Comparison of ENCODE assay signal across 9 cellular contexts in genomic region chr11:1863352-1864215, GRCh38. TPM values are rescaled to one million over a fixed set of nuclear protein-coding genes. Genes with fewer than 3 reads are reported as not detected.
DNase-seq lines count a peak whose midpoint lies in the region; ATAC-seq and TF ChIP-seq lines count a peak whose summit lies in the region.
"Had no signal": no experiment of that assay in that cellular context is flagged by ENCODE, and none has a peak within 500 bp of the region (broad histone marks: within the 10 kb centered on the region; RNA-seq: fewer than 3 reads in every experiment).

No MANE protein-coding gene starts in this region.

- peak overlapping the region; percentile 62 for H3K27ac ChIP-seq in brain microvascular endothelial cell

- peak; percentile 97 for DNase-seq in AG08395 (ENCODE audit: low spot score)
- DNase-seq in HT-29 (ENCODE audit: low spot score): peak; percentile 75
- DNase-seq in brain microvascular endothelial cell: peak; percentile 85
- DNase-seq in islet precursor cell: peak; percentile 91
- peak; percentile 79 for DNase-seq in skeletal muscle cell (ENCODE audit: low read depth)
- no peak for DNase-seq in activated T-cell treated with anti-CD3 and anti-CD28 coated beads, Interleukin-2, amount 50 U/mL, for 72 hours
- no peak for DNase-seq in DMS79 (lab: John Stamatoyannopoulos, UW)
- DNase-seq in NCI-H2107 treated with DMSO at 0.1 percent for 48 hours (lab: John Stamatoyannopoulos, UW; ENCODE audit: unreplicated experiment): no peak

- H3K4me3 ChIP-seq in brain microvascular endothelial cell (ENCODE audit: low read depth, low read length): no peak overlapping the region
- no peak overlapping the region for H3K4me3 ChIP-seq in skeletal muscle cell (ENCODE audit: low read depth, low read length)

- no peaks in the 10 kb centered on the region for H3K4me1 Mint-ChIP-seq in activated T-cell treated with anti-CD3 and anti-CD28 coated beads, Interleukin-2, amount 50 U/mL, for 72 hours (ENCODE audit: low read depth)

- in situ Hi-C loops in brain microvascular endothelial cell (cut with HindIII; ENCODE audit: low pct_ligation_motif_present, low sequenced_read_pairs): no loop called here

- no peaks in the 10 kb centered on the region for H3K36me3 ChIP-seq in brain microvascular endothelial cell (replicated peaks)

- no peak overlapping the region for H3K4me3 Mint-ChIP-seq in activated T-cell treated with anti-CD3 and anti-CD28 coated beads, Interleukin-2, amount 50 U/mL, for 72 hours
- H3K4me3 Mint-ChIP-seq: activated naive CD4-positive, alpha-beta T cell treated with anti-CD3 and anti-CD28 coated beads, Interleukin-2, amount 50 U/mL, for 24 hours had no signal

- no peaks in the 10 kb centered on the region for H3K27me3 ChIP-seq in brain microvascular endothelial cell (replicated peaks)

- no peaks in the 10 kb centered on the region for H3K9me3 Mint-ChIP-seq in activated T-cell treated with anti-CD3 and anti-CD28 coated beads, Interleukin-2, amount 50 U/mL, for 72 hours
- H3K9me3 Mint-ChIP-seq: activated naive CD4-positive, alpha-beta T cell treated with anti-CD3 and anti-CD28 coated beads, Interleukin-2, amount 50 U/mL, for 24 hours had no signal

- ATAC-seq in activated T-cell treated with anti-CD3 and anti-CD28 coated beads, Interleukin-2, amount 50 U/mL, for 72 hours (replicated peaks in 1 of 2): no peak

- H3K36me3 Mint-ChIP-seq in activated T-cell treated with anti-CD3 and anti-CD28 coated beads, Interleukin-2, amount 50 U/mL, for 72 hours (ENCODE audit: insufficient read depth in 2 of 2): no peaks in the 10 kb centered on the region
- H3K36me3 Mint-ChIP-seq: activated naive CD4-positive, alpha-beta T cell treated with anti-CD3 and anti-CD28 coated beads, Interleukin-2, amount 50 U/mL, for 24 hours had no signal

- H3K27me3 Mint-ChIP-seq in activated T-cell treated with anti-CD3 and anti-CD28 coated beads, Interleukin-2, amount 50 U/mL, for 72 hours (ENCODE audit: low read depth): no peaks in the 10 kb centered on the region
- H3K27me3 Mint-ChIP-seq: activated naive CD4-positive, alpha-beta T cell treated with anti-CD3 and anti-CD28 coated beads, Interleukin-2, amount 50 U/mL, for 24 hours had no signal

- H3K27ac Mint-ChIP-seq in activated T-cell treated with anti-CD3 and anti-CD28 coated beads, Interleukin-2, amount 50 U/mL, for 72 hours: no peak overlapping the region
- H3K27ac Mint-ChIP-seq: activated naive CD4-positive, alpha-beta T cell treated with anti-CD3 and anti-CD28 coated beads, Interleukin-2, amount 50 U/mL, for 24 hours had no signal

- no peak for TF ChIP-seq CTCF in brain microvascular endothelial cell (IDR thresholded peaks at IDR 0.05; ENCODE audit: low read depth, low read length, missing control alignments)

RNA-seq across cellular contexts. Expression of gene LSP1, which starts 10.7 kb away (rescaled TPM):
- total RNA-seq in HT-29 (2014; rRNA removed; shearing (Covaris generic)): 0.05 and 0.60 TPM in 2 replicates
- total RNA-seq in activated T-cell treated with anti-CD3 and anti-CD28 coated beads, Interleukin-2, amount 50 U/mL, for 72 hours: 100 to 1,000 TPM; 301 to 312 TPM

RNA-seq across cellular contexts. Expression of gene TNNI2, which starts 24.8 kb away (rescaled TPM):
- 4.6 and 17.2 TPM in 2 replicates for total RNA-seq in HT-29 (2014; rRNA removed; shearing (Covaris generic))
- total RNA-seq in activated T-cell treated with anti-CD3 and anti-CD28 coated beads, Interleukin-2, amount 50 U/mL, for 72 hours: 1 to 10 TPM; 1.2 TPM

RNA-seq across cellular contexts. Expression of gene PRR33, which starts 28.1 kb away (rescaled TPM):
- total RNA-seq in HT-29 (2014; rRNA removed; shearing (Covaris generic)): not detected in 2 replicates
- not detected for total RNA-seq in activated T-cell treated with anti-CD3 and anti-CD28 coated beads, Interleukin-2, amount 50 U/mL, for 72 hours

RNA-seq across cellular contexts. Expression of gene SYT8, which starts 28.8 kb away (rescaled TPM):
- 59.9 and 63.4 TPM in 2 replicates for total RNA-seq in HT-29 (2014; rRNA removed; shearing (Covaris generic))
- not detected for total RNA-seq in activated T-cell treated with anti-CD3 and anti-CD28 coated beads, Interleukin-2, amount 50 U/mL, for 72 hours

RNA-seq across cellular contexts. Expression of gene TNNT3, which starts 55.9 kb away (rescaled TPM):
- 0.23 TPM in 1 of 2 replicates, not detected in the other for total RNA-seq in HT-29 (2014; rRNA removed; shearing (Covaris generic))
- total RNA-seq in activated T-cell treated with anti-CD3 and anti-CD28 coated beads, Interleukin-2, amount 50 U/mL, for 72 hours: 10 to 100 TPM in 1 of 2 donors, 1 to 10 TPM in 1; 5.6 to 15.5 TPM

Comparison
In these comparisons a context has a peak if more than half of its experiments do, and no peak if none do; other contexts are left out.
1. DNase-seq: peak in AG08395 (single experiment), HT-29 (single experiment), brain microvascular endothelial cell (single experiment), islet precursor cell (single experiment) and skeletal muscle cell (single experiment); none in activated T-cell treated with anti-CD3 and anti-CD28 coated beads, Interleukin-2, amount 50 U/mL, for 72 hours (0 of 2), DMS79 (single experiment) and NCI-H2107 treated with DMSO at 0.1 percent for 48 hours (single experiment).
2. RNA of gene LSP1, which starts 10.7 kb away (total RNA-seq): 301 to 312 TPM in activated T-cell treated with anti-CD3 and anti-CD28 coated beads, Interleukin-2, amount 50 U/mL, for 72 hours; 0.05 to 0.60 TPM in HT-29; every median in the first group is over 100 times any median in the second.